12 cellular contexts compared by ENCODE assay signal in the genomic region with DNA sequence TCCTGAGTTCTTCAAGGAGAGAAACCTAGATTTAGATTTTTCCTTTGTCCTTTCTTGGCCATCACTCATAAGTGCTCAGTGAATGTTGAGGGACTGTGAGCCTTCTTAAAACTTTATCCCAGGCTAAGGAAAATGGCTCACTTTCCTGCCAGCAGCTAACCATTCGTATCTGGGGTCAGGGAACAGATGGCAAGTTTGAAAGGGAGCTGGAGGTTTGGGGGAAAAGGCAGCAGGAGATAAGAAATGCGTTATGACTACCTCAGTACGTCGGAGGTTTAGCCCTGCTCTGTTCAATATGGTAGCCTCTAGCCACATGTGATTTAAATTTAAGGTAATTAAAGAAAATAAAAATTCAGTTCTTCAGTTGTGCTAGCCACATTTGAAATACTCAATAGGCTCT. TPM values are rescaled to one million over a fixed set of nuclear protein-coding genes. Genes with fewer than 3 reads are reported as not detected.
A peak's percentile ranks its signal among the peaks of the same experiment; 100 is the strongest.
DNase-seq lines count a peak whose midpoint lies in the region; ATAC-seq, FAIRE-seq and TF ChIP-seq lines count a peak whose summit lies in the region.
"Had no signal": no experiment of that assay in that cellular context is flagged by ENCODE, and none has a peak within 500 bp of the region (broad histone marks: within the 10 kb centered on the region; RNA-seq: fewer than 3 reads in every experiment).

No MANE protein-coding gene starts in this region.

- 0 out of 3 replicates have a peak overlapping the region, but pooled peaks have one; percentile 66 for H2BK15ac ChIP-seq in IMR-90 (ENCODE audit: low read depth, low read length)
- no peak overlapping the region for H2BK15ac ChIP-seq in H1 (ENCODE audit: low read length)

- POLR2A ChIA-PET in IMR-90 (lab: Charles Lee; ENCODE audit: unreplicated experiment): no interaction called here
- POLR2A ChIA-PET in H1 (lab: Charles Lee; ENCODE audit: partially characterized antibody): no interaction called here

- FAIRE-seq in H1 (lab: Jason Lieb, UNC) (no peak), GM12891 (lab: Jason Lieb, UNC) (no peak)

- in situ Hi-C loops in IMR-90 (cut with MboI; ENCODE audit: low sequenced_read_pairs): no loop called here

- H3K14ac ChIP-seq in IMR-90 (replicated peaks; ENCODE audit: low read depth, low read length) (no peak overlapping the region), H1 (ENCODE audit: insufficient read length) (no peak overlapping the region)

- no peaks in the 10 kb centered on the region for H3K27me3 ChIP-seq in IMR-90 (ENCODE audit: control insufficient read depth, insufficient read depth, low read length)
- no peaks in the 10 kb centered on the region for H3K27me3 ChIP-seq in H1 (replicated peaks in 1 of 4; ENCODE audit: control insufficient read depth in 3 of 4, extremely low read depth in 1 of 4, insufficient read depth in 3 of 4, low read length in 3 of 4)
- H3K27me3 ChIP-seq in osteoblast (ENCODE audit: insufficient read depth, low read length): no peaks in the 10 kb centered on the region

- intact Hi-C loops in IMR-90 (cut with micrococcal nuclease): loop anchor here (2.0 kb wide), 1 partner anchor 1268 kb away; no protein-coding TSS in a partner anchor

- no peak overlapping the region for H3K27ac ChIP-seq in IMR-90 (ENCODE audit: insufficient read depth, low read length)
- H3K27ac ChIP-seq in H1 (ENCODE audit: low read depth, low read length): no peak overlapping the region
- peak overlapping the region; percentile 65 for H3K27ac ChIP-seq in osteoblast (ENCODE audit: low read depth, low read length)

- H3K9ac ChIP-seq in IMR-90 (ENCODE audit: low read depth, low read length): no peak overlapping the region
- no peak overlapping the region for H3K9ac ChIP-seq in H1 (replicated peaks in 1 of 4; ENCODE audit: extremely low read depth in 1 of 4, low read depth in 3 of 4, low read length in 3 of 4)

- 0 out of 2 replicates have a peak overlapping the region, but pooled peaks have one; percentile 66 for H3K23ac ChIP-seq in IMR-90 (ENCODE audit: low read depth, low read length)
- no peak overlapping the region for H3K23ac ChIP-seq in H1 (ENCODE audit: insufficient read length)

- no peak for TF ChIP-seq POLR2A in IMR-90 (IDR thresholded peaks at IDR 0.05; ENCODE audit: low read depth, low read length)
- no peak for TF ChIP-seq POLR2A in H1 (IDR thresholded peaks at IDR 0.05; ENCODE audit: control extremely low read depth in 1 of 2, low read depth in 2 of 2, low read length in 2 of 2)
- TF ChIP-seq POLR2A in GM12891 (IDR thresholded peaks at IDR 0.05; ENCODE audit: low read depth, low read length): no peak

- WGBS in IMR-90 (ENCODE audit: extremely low coverage in 2 of 2, insufficient read length in 1 of 2), 2 experiments: no CpG with 5 or more reads among the region's 4 CpGs
- WGBS in H1 (ENCODE audit: extremely low coverage in 1 of 2, insufficient coverage in 1 of 2, insufficient read length in 1 of 2, insufficient replicate concordance in 2 of 2, low coverage in 1 of 2, low lambda C conversion rate in 2 of 2, missing lambda C conversion rate in 1 of 2), 2 experiments: 78% methylated on average over 4 of the region's 4 CpGs; no CpG with 5 or more reads in 1 of the 2 experiments

- peaks cover 2% of the 10 kb centered on the region for H3K36me3 ChIP-seq in IMR-90 (ENCODE audit: control insufficient read depth, insufficient read depth, low read length)
- H3K36me3 ChIP-seq in H1 (ENCODE audit: control insufficient read depth in 2 of 4, insufficient read depth in 4 of 4, low read length in 3 of 4): peaks cover 0 to 17% (median 0%) of the 10 kb centered on the region in 4 experiments; a peak in 2 of 8 replicates
- H3K36me3 ChIP-seq in osteoblast (ENCODE audit: insufficient read depth, low read length): no peaks in the 10 kb centered on the region

- no peaks in the 10 kb centered on the region for H4K20me1 ChIP-seq in IMR-90 (ENCODE audit: insufficient read depth, low read length)
- no peaks in the 10 kb centered on the region for H4K20me1 ChIP-seq in H1 (replicated peaks in 1 of 2; ENCODE audit: control insufficient read depth in 1 of 2, insufficient read depth in 2 of 2, low read length in 2 of 2)
- H4K20me1 ChIP-seq in osteoblast (ENCODE audit: insufficient read depth, low read length): no peaks in the 10 kb centered on the region

- H3K4me2 ChIP-seq in IMR-90 (ENCODE audit: low read depth, low read length) (no peak overlapping the region), H1 (ENCODE audit: insufficient read depth in 1 of 2, low read depth in 2 of 2, low read length in 2 of 2) (no peak overlapping the region), osteoblast (ENCODE audit: insufficient read depth, low read length) (peak overlapping the region; percentile 37)

- H3K9me3 ChIP-seq in IMR-90 (ENCODE audit: control insufficient read depth, insufficient read depth, low read length): no peaks in the 10 kb centered on the region
- no peaks in the 10 kb centered on the region for H3K9me3 ChIP-seq in H1 (ENCODE audit: insufficient read depth in 2 of 2, low read depth in 1 of 2, low read length in 1 of 2)
- no peaks in the 10 kb centered on the region for H3K9me3 ChIP-seq in osteoblast (ENCODE audit: low read depth, low read length)

- TF ChIP-seq EP300 in H1 (IDR thresholded peaks at IDR 0.05; ENCODE audit: borderline replicate concordance in 1 of 2, low read depth in 2 of 2, low read length in 2 of 2): no peak

- H2AFZ ChIP-seq in IMR-90 (replicated peaks; ENCODE audit: low read length, poor library complexity) (no peak overlapping the region), H1 (ENCODE audit: low read length) (no peak overlapping the region), osteoblast (ENCODE audit: low read length) (no peak overlapping the region)

- dilution Hi-C loops in IMR-90 (cut with HindIII; ENCODE audit: low sequenced_read_pairs, unreplicated experiment): no loop called here

- H2BK5ac ChIP-seq in IMR-90 (ENCODE audit: low read depth, low read length, poor library complexity, severe bottlenecking) (no peak overlapping the region), H1 (ENCODE audit: low read depth, low read length) (peak overlapping the region; percentile 88)

- H3K4ac ChIP-seq in IMR-90 (ENCODE audit: low read depth, low read length) (no peak overlapping the region), H1 (replicated peaks; ENCODE audit: insufficient read length, low read depth, low read length) (peak overlapping the region; percentile 6)

- H3K79me2 ChIP-seq in H1 (ENCODE audit: control insufficient read depth in 1 of 2, insufficient read depth in 2 of 2, low read length in 2 of 2): peaks cover 0 to 77% of the 10 kb centered on the region in 2 experiments; a peak in 2 of 4 replicates
- peaks cover 34% of the 10 kb centered on the region for H3K79me2 ChIP-seq in osteoblast (ENCODE audit: insufficient read depth, low read length)

- DNase-seq in DMS 273 treated with DMSO at 0.1 percent for 48 hours (lab: John Stamatoyannopoulos, UW) (peak; percentile 39), IMR-90 (no peak), H1 (ENCODE audit: low read depth in 1 of 2, low spot score in 2 of 2) (no peak), osteoblast (ENCODE audit: insufficient read length, low spot score, missing footprints) (no peak), inferior parietal cortex (ENCODE audit: extremely low spot score) (no peak), NCI-H1694 (lab: John Stamatoyannopoulos, UW) (no peak), GM12891 (ENCODE audit: insufficient read length, low spot score) (no peak)
- DNase-seq: CD8-positive, alpha-beta T cell; NCI-H1417; NCI-H1930; NCI-H446 treated with DMSO at 0.1 percent for 48 hours; NCI-H774 had no signal

- H3K79me1 ChIP-seq in IMR-90 (ENCODE audit: low read depth in 1 of 2, low read length in 2 of 2) (peaks cover 20 to 30% of the 10 kb centered on the region in 2 experiments), H1 (ENCODE audit: low read depth, low read length) (0 out of 2 replicates have a peak, but pooled peaks cover 2% of the 10 kb centered on the region)

- H4K91ac ChIP-seq in IMR-90 (ENCODE audit: insufficient read depth, low read depth, low read length) (peak overlapping the region; percentile 4; the same call in 1 of the 2 replicates), H1 (replicated peaks; ENCODE audit: insufficient read length, low read length) (no peak overlapping the region)

- H2AK9ac ChIP-seq in IMR-90 (replicated peaks; ENCODE audit: low read depth, low read length, poor library complexity): no peak overlapping the region

- no peaks in the 10 kb centered on the region for H3K23me2 ChIP-seq in H1 (ENCODE audit: low read depth, low read length)

- CTCF ChIA-PET in IMR-90 (lab: Yijun Ruan, JAX): interaction anchor here (0.6 to 1.5 kb wide), 5 partner anchors 14 to 1514 kb away, joined by 3 to 6 read pairs (median 5); no protein-coding TSS in a partner anchor
- CTCF ChIA-PET in H1 (lab: Charles Lee; ENCODE audit: partially characterized antibody): interaction anchor here (0.6 to 2.2 kb wide), 12 partner anchors 9 to 1514 kb away, joined by 3 to 10 read pairs (median 4); no protein-coding TSS in a partner anchor

- TF ChIP-seq RAD21 in IMR-90 (IDR thresholded peaks at IDR 0.05; ENCODE audit: low read length) (no peak), H1 (IDR thresholded peaks at IDR 0.05 in 1 of 2, conservative IDR thresholded peaks at IDR 0.05 in 1 of 2; ENCODE audit: low read depth in 2 of 2, low read length in 2 of 2) (no peak)

- no peak overlapping the region for H3K56ac ChIP-seq in IMR-90 (ENCODE audit: extremely low read depth, insufficient read depth, low read length)
- H3K56ac ChIP-seq in H1 (replicated peaks; ENCODE audit: insufficient read length, low read depth, low read length): no peak overlapping the region

- no peaks in the 10 kb centered on the region for H3K9me1 ChIP-seq in IMR-90 (ENCODE audit: insufficient read depth, low read length)

- H2AK5ac ChIP-seq in IMR-90 (ENCODE audit: low read depth, low read length) (peak overlapping the region; percentile 2; the same call in 1 of the 2 replicates), H1 (ENCODE audit: low read depth, low read length) (no peak overlapping the region)

- TF ChIP-seq CTCF in IMR-90 (conservative IDR thresholded peaks at IDR 0.05; ENCODE audit: low read depth, low read length) (no peak), H1 (IDR thresholded peaks at IDR 0.05; ENCODE audit: control extremely low read depth in 1 of 3, insufficient read depth in 1 of 3, low read depth in 1 of 3, low read length in 3 of 3) (no peak), osteoblast (IDR thresholded peaks at IDR 0.05; ENCODE audit: extremely low read depth, low read depth, low read length) (no peak)

- H3K18ac ChIP-seq in IMR-90 (ENCODE audit: low read depth, low read length): no peak overlapping the region
- H3K18ac ChIP-seq in H1 (ENCODE audit: extremely low read depth, low read length): peak overlapping the region; percentile 42; the same call in 1 of the 2 replicates

- H3K4me1 ChIP-seq in IMR-90 (ENCODE audit: control insufficient read depth, insufficient read depth, low read length): 0 out of 2 replicates have a peak, but pooled peaks cover 1% of the 10 kb centered on the region
- H3K4me1 ChIP-seq in H1 (replicated peaks in 1 of 4; ENCODE audit: control insufficient read depth in 3 of 4, insufficient read depth in 4 of 4, low read length in 3 of 4): peaks cover 3 to 28% (median 15%) of the 10 kb centered on the region in 4 experiments; a peak in 6 of 7 replicates
- peaks cover 24% of the 10 kb centered on the region for H3K4me1 ChIP-seq in osteoblast (ENCODE audit: insufficient read depth, low read length)

- H2BK120ac ChIP-seq in IMR-90 (ENCODE audit: low read depth, low read length) (no peak overlapping the region), H1 (replicated peaks; ENCODE audit: low read depth, low read length) (no peak overlapping the region)

- H2BK20ac ChIP-seq in IMR-90 (ENCODE audit: low read depth, low read length): peak overlapping the region; percentile 13; the same call in 1 of the 2 replicates
- H2BK20ac ChIP-seq in H1 (ENCODE audit: low read length): no peak overlapping the region

- H4K5ac ChIP-seq in IMR-90 (ENCODE audit: low read depth, low read length): peak overlapping the region; percentile 31; the same call in 1 of the 2 replicates
- H4K5ac ChIP-seq in H1 (ENCODE audit: insufficient read length, low read depth, low read length): peak overlapping the region; percentile 41

- H4K8ac ChIP-seq in IMR-90 (ENCODE audit: low read depth in 2 of 2, low read length in 2 of 2) (no peak overlapping the region), H1 (ENCODE audit: extremely low read depth, insufficient read depth, low read length) (no peak overlapping the region)

- BruUV-seq in IMR-90 (replicated peaks; lab: Mats Ljungman, UMichigan): no TSS peak

- peak overlapping the region; percentile 72; the same call in 1 of the 2 replicates for H2BK12ac ChIP-seq in H1 (ENCODE audit: low read depth, low read length)

- no peak for ATAC-seq in IMR-90 (ENCODE audit: low read depth)
- ATAC-seq: CD8-positive, alpha-beta T cell had no signal

- no peak overlapping the region for H3K4me3 ChIP-seq in IMR-90 (ENCODE audit: insufficient read depth, low read depth, low read length)
- no peak overlapping the region for H3K4me3 ChIP-seq in H1 (ENCODE audit: extremely low read depth in 1 of 4, insufficient read depth in 2 of 4, low read depth in 3 of 4, low read length in 4 of 4)
- H3K4me3 ChIP-seq in osteoblast (ENCODE audit: insufficient read depth, low read length): no peak overlapping the region

RNA-seq across cellular contexts. Expression of a gene that starts 13.3 kb away (rescaled TPM):
- total RNA-seq in IMR-90 (2012; rRNA removed): 4.1 and 8.9 TPM in 2 replicates
- 1.7 and 3.1 TPM in 2 replicates for polyA plus RNA-seq in IMR-90 (2012; rRNA removed)
- polyA plus RNA-seq in IMR-90 (2012; cell fraction: cytosol; rRNA removed): 0.20 and 0.28 TPM in 2 replicates
- polyA plus RNA-seq in IMR-90 (2012; cell fraction: nucleus; rRNA removed; ENCODE audit: low replicate concordance): 0.24 and 1.7 TPM in 2 replicates
- 46.6 and 52.8 TPM in 2 replicates for total RNA-seq in H1 (2021; fragmentation: NEBNext Ultra II Directional; extraction: Animal tissue kit (Norgen Biotek cat#: 25700))
- polyA plus RNA-seq in H1 (2011; rRNA removed): 2.1 and 3.7 TPM in 2 replicates
- polyA plus RNA-seq in H1 (2011; cell fraction: cytosol; rRNA removed): 4.9 TPM
- polyA plus RNA-seq in H1 (2011; cell fraction: nucleus; rRNA removed): 3.5 TPM
- 19.5 to 25.2 TPM (median 22.0 TPM) in 4 replicates for polyA plus RNA-seq in H1 (2012, experiment 1 of 2)
- 0.83 TPM for polyA plus RNA-seq in H1 (2012, experiment 2 of 2)
- polyA plus RNA-seq in H1 (2013, experiment 1 of 2): 93.3 TPM
- polyA plus RNA-seq in H1 (2013, experiment 2 of 2): 92.9 TPM
- 6.3 and 7.3 TPM in 2 replicates for polyA minus RNA-seq in H1 (2011; rRNA and poly(A)+ RNA removed)
- 6.0 TPM for polyA minus RNA-seq in H1 (2011; cell fraction: cytosol; rRNA and poly(A)+ RNA removed)
- 17.8 TPM for polyA minus RNA-seq in H1 (2011; cell fraction: nucleus; rRNA and poly(A)+ RNA removed)
- total RNA-seq in osteoblast: 5.9 and 10.9 TPM in 2 replicates
- 6.4 TPM for polyA plus RNA-seq in GM12891 (2012; ENCODE audit: low read depth, missing spikeins)

RNA-seq across cellular contexts. Expression of a gene that starts 46.7 kb away (rescaled TPM):
- total RNA-seq in IMR-90 (2012; rRNA removed) (3.8 and 5.3 TPM in 2 replicates), osteoblast (12.7 and 13.4 TPM in 2 replicates)
- polyA plus RNA-seq in IMR-90 (2012; rRNA removed) (2.3 and 3.7 TPM in 2 replicates), H1 (2011; rRNA removed) (0.08 and 0.26 TPM in 2 replicates)
- polyA plus RNA-seq in IMR-90 (2012; cell fraction: cytosol; rRNA removed): 0.87 and 1.2 TPM in 2 replicates
- polyA plus RNA-seq in IMR-90 (2012; cell fraction: nucleus; rRNA removed; ENCODE audit: low replicate concordance): 0.58 and 2.9 TPM in 2 replicates
- total RNA-seq in H1 (2021; fragmentation: NEBNext Ultra II Directional; extraction: Animal tissue kit (Norgen Biotek cat#: 25700)): 0.84 and 1.5 TPM in 2 replicates
- polyA plus RNA-seq in H1 (2011; cell fraction: cytosol; rRNA removed): 0.40 TPM
- 0.17 TPM for polyA plus RNA-seq in H1 (2011; cell fraction: nucleus; rRNA removed)
- polyA plus RNA-seq in H1 (2012, experiment 1 of 2): 0.27 to 1.3 TPM (median 0.63 TPM) in 4 replicates
- not detected for polyA plus RNA-seq in H1 (2012, experiment 2 of 2)
- 1.2 TPM for polyA plus RNA-seq in H1 (2013, experiment 1 of 2)
- 1.1 TPM for polyA plus RNA-seq in H1 (2013, experiment 2 of 2)
- polyA minus RNA-seq in H1 (2011; rRNA and poly(A)+ RNA removed): 0.41 and 0.66 TPM in 2 replicates
- not detected for polyA minus RNA-seq in H1 (2011; cell fraction: cytosol; rRNA and poly(A)+ RNA removed)
- 1.4 TPM for polyA minus RNA-seq in H1 (2011; cell fraction: nucleus; rRNA and poly(A)+ RNA removed)
- 0.28 TPM for polyA plus RNA-seq in GM12891 (2012; ENCODE audit: low read depth, missing spikeins)
- total RNA-seq: CD8-positive, alpha-beta T cell had no signal
